ENCODE assay signal across 15 cellular contexts in the genomic region with DNA sequence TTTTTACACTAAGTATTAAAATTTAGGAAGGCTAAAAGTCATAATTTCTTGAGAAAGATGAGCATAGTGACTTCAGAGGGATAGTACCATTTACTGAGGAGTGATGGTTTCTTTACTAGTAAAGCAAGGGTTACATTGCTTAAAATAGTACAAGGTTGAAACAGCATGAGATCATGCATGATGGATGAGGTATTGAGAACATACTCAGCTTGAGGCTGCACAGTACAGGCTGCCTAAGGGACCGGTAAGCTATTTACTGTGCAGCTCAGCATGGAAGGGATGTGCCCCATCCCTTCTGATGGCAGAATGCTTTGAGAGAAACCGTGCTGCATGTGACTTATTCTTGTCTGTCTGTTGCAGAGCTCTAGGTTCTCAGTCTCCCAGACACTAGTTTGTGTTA.
DNase-seq lines count a peak whose midpoint lies in the region; ATAC-seq and TF ChIP-seq lines count a peak whose summit lies in the region.
"Had no signal": no experiment of that assay in that cellular context is flagged by ENCODE, and none has a peak within 500 bp of the region (broad histone marks: within the 10 kb centered on the region; RNA-seq: fewer than 3 reads in every experiment).

No MANE protein-coding gene starts in this region.

- intact Hi-C loops in cardiac septum (cut with DNase I) = no loop called here

- no peak overlapping the region for H3K4me3 ChIP-seq in foreskin fibroblast (ENCODE audit: low read depth in 1 of 2, low read length in 2 of 2)
- H3K4me3 ChIP-seq: SJCRH30 had no signal

- DNase-seq in GM10266 (ENCODE audit: extremely low spot score) (peak; percentile 22), foreskin fibroblast (peak; percentile 14 to 45), NCI-H2196 treated with DMSO at 0.1 percent for 48 hours (lab: John Stamatoyannopoulos, UW; ENCODE audit: unreplicated experiment) (no peak), AG08396 (ENCODE audit: low spot score) (no peak), NCI-H1436 treated with DMSO at 0.1 percent for 48 hours (lab: John Stamatoyannopoulos, UW) (no peak), cardiac septum (ENCODE audit: low spot score) (no peak)
- DNase-seq: activated CD8-positive, alpha-beta memory T cell treated with anti-CD3 and anti-CD28 coated beads, Interleukin-2, amount 10 ng/mL, durations not matched to agents 7 days and 5 days; effector CD8-positive, alpha-beta T cell; hypothalamus; NCI-H2029 treated with DMSO at 0.1 percent for 48 hours; NCI-H524; OCI-M1; SJCRH30 had no signal

- ATAC-seq in GM19395 (IDR thresholded peaks at IDR 0.05; ENCODE audit: unreplicated experiment) = peak; percentile 50
- peak; percentile 38 for ATAC-seq in HG03442 (IDR thresholded peaks at IDR 0.05; ENCODE audit: unreplicated experiment)
- ATAC-seq: activated CD8-positive, alpha-beta memory T cell treated with anti-CD3 and anti-CD28 coated beads, Interleukin-2, amount 10 ng/mL, durations not matched to agents 7 days and 5 days had no signal

- TF ChIP-seq CTCF in GM10266 (IDR thresholded peaks at IDR 0.05; ENCODE audit: control insufficient read depth, insufficient read depth, low read depth, missing control alignments) = no peak
- TF ChIP-seq CTCF in foreskin fibroblast (IDR thresholded peaks at IDR 0.05; ENCODE audit: low read depth, low read length) = no peak

Comparison
In these comparisons a context has a peak if more than half of its experiments do, and no peak if none do; other contexts are left out.
1. DNase-seq: peak in GM10266 (single experiment) and foreskin fibroblast (2 of 2); none in NCI-H2196 treated with DMSO at 0.1 percent for 48 hours (single experiment), AG08396 (single experiment), NCI-H1436 treated with DMSO at 0.1 percent for 48 hours (single experiment) and cardiac septum (single experiment).